8 cellular contexts compared by ENCODE assay signal in the genomic region with DNA sequence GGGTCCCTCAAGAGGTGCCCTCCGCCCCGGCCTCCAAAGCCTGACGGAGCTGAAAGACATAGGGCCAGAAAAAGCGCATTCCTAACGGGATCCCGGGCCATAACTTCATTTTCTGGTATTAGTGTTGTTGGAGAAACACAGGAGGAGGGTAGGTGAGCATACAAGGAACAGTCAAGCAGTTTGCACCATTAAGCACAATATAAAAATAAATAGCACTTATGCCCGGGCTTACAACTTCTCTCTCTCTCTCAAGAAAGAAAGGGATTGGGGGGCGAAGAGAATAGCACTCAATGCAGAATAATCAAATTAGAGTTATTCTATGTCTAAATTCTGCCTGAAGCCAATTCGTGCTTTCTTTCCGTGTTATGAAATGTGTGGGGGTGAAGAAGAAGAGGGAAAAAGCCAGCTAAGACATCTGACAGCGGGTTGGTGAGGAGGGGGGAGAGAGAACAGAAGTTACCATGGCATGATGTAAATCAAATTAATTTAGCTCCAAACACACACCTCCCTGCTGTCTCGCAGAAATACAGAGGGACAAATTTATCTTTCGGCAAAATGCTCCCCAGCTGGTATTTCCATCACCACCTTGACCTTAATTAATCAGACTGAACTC. TPM values are rescaled to one million over a fixed set of nuclear protein-coding genes. Genes with fewer than 3 reads are reported as not detected.
A peak's percentile ranks its signal among the peaks of the same experiment; 100 is the strongest.
DNase-seq lines count a peak whose midpoint lies in the region; ATAC-seq and TF ChIP-seq lines count a peak whose summit lies in the region.

No MANE protein-coding gene starts in this region.

- CTCF ChIA-PET in activated CD4-positive, alpha-beta T cell treated with anti-CD3 and anti-CD28 coated beads for 36 hours (lab: Charles Lee) = interaction anchor here (0.6 to 0.9 kb wide), 3 partner anchors 8 to 90 kb away, joined by 3 read pairs; no protein-coding TSS in a partner anchor

- H3K27ac ChIP-seq in lower lobe of right lung (peak overlapping the region; percentile 77), temporal lobe (ENCODE audit: low read depth, low read length) (peak overlapping the region; percentile 80)

- peaks cover 26% of the 10 kb centered on the region for H3K27me3 ChIP-seq in lower lobe of right lung (ENCODE audit: low read depth)

- intact Hi-C loops in activated CD4-positive, alpha-beta T cell treated with anti-CD3 and anti-CD28 coated beads for 36 hours (cut with DNase I, micrococcal nuclease) = no loop called here
- intact Hi-C loops in lower lobe of right lung (cut with DNase I) = no loop called here

- peaks cover 11% of the 10 kb centered on the region for H3K4me1 Mint-ChIP-seq in activated CD4-positive, alpha-beta T cell treated with anti-CD3 and anti-CD28 coated beads for 36 hours
- peaks cover 53% of the 10 kb centered on the region for H3K4me1 Mint-ChIP-seq in brain
- H3K4me1 Mint-ChIP-seq in T-helper 2 cell treated with Interferon-gamma antibody and Interleukin-4, amounts not matched to agents 5 μg/mL and 100 μg/mL, for 36 hours (ENCODE audit: low read depth) = peaks cover 2% of the 10 kb centered on the region

- no peaks in the 10 kb centered on the region for H3K9me3 Mint-ChIP-seq in activated CD4-positive, alpha-beta T cell treated with anti-CD3 and anti-CD28 coated beads for 36 hours (ENCODE audit: low read depth)
- peaks cover 10 to 25% (median 21%) of the 10 kb centered on the region in 5 experiments for H3K9me3 Mint-ChIP-seq in brain
- no peaks in the 10 kb centered on the region for H3K9me3 Mint-ChIP-seq in T-helper 2 cell treated with Interferon-gamma antibody and Interleukin-4, amounts not matched to agents 5 μg/mL and 100 μg/mL, for 36 hours

- no peak for DNase-seq in activated CD4-positive, alpha-beta T cell treated with anti-CD3 and anti-CD28 coated beads for 36 hours
- DNase-seq in activated CD4-positive, alpha-beta T cell treated with anti-CD3 and anti-CD28 coated beads for 1 hour = no peak
- DNase-seq in lower lobe of right lung (no peak), NCI-H1694 (lab: John Stamatoyannopoulos, UW) (no peak), NCI-H446 (lab: John Stamatoyannopoulos, UW) (no peak)
- no peak for DNase-seq in T-helper 2 cell treated with Interferon-gamma antibody and Interleukin-4, amounts not matched to agents 5 μg/mL and 100 μg/mL, for 36 hours (ENCODE audit: low spot score)

- no peaks in the 10 kb centered on the region for H3K9me3 ChIP-seq in lower lobe of right lung

- H3K4me3 ChIP-seq in lower lobe of right lung = peak overlapping the region; percentile 63

- no peak overlapping the region for H3K27ac Mint-ChIP-seq in activated CD4-positive, alpha-beta T cell treated with anti-CD3 and anti-CD28 coated beads for 36 hours
- peak overlapping the region in 4 of 5 experiments; percentile 37 to 89 (median 84) for H3K27ac Mint-ChIP-seq in brain
- no peak overlapping the region for H3K27ac Mint-ChIP-seq in T-helper 2 cell treated with Interferon-gamma antibody and Interleukin-4, amounts not matched to agents 5 μg/mL and 100 μg/mL, for 36 hours

- peak overlapping the region; percentile 28 for H3K4me3 Mint-ChIP-seq in activated CD4-positive, alpha-beta T cell treated with anti-CD3 and anti-CD28 coated beads for 36 hours
- peak overlapping the region; percentile 61 to 78 (median 76) for H3K4me3 Mint-ChIP-seq in brain
- H3K4me3 Mint-ChIP-seq in T-helper 2 cell treated with Interferon-gamma antibody and Interleukin-4, amounts not matched to agents 5 μg/mL and 100 μg/mL, for 36 hours = no peak overlapping the region

- no peaks in the 10 kb centered on the region for H3K36me3 Mint-ChIP-seq in activated CD4-positive, alpha-beta T cell treated with anti-CD3 and anti-CD28 coated beads for 36 hours (ENCODE audit: low read depth)
- no peaks in the 10 kb centered on the region for H3K36me3 Mint-ChIP-seq in brain
- H3K36me3 Mint-ChIP-seq in T-helper 2 cell treated with Interferon-gamma antibody and Interleukin-4, amounts not matched to agents 5 μg/mL and 100 μg/mL, for 36 hours (ENCODE audit: low read depth) = no peaks in the 10 kb centered on the region

- POLR2A ChIA-PET in activated CD4-positive, alpha-beta T cell treated with anti-CD3 and anti-CD28 coated beads for 36 hours (lab: Charles Lee) = no interaction called here

- no peaks in the 10 kb centered on the region for H3K36me3 ChIP-seq in lower lobe of right lung

- no peak for ATAC-seq in activated CD4-positive, alpha-beta T cell treated with anti-CD3 and anti-CD28 coated beads for 36 hours
- ATAC-seq in lower lobe of right lung = no peak

- peaks cover 5% of the 10 kb centered on the region for H3K4me1 ChIP-seq in lower lobe of right lung

- peaks cover 35% of the 10 kb centered on the region for H3K27me3 Mint-ChIP-seq in activated CD4-positive, alpha-beta T cell treated with anti-CD3 and anti-CD28 coated beads for 36 hours
- H3K27me3 Mint-ChIP-seq in brain = peaks cover 32% of the 10 kb centered on the region
- H3K27me3 Mint-ChIP-seq in T-helper 2 cell treated with Interferon-gamma antibody and Interleukin-4, amounts not matched to agents 5 μg/mL and 100 μg/mL, for 36 hours (ENCODE audit: low read depth) = peaks cover 74% of the 10 kb centered on the region

- TF ChIP-seq CTCF in brain (conservative IDR thresholded peaks at IDR 0.05) = no peak
- TF ChIP-seq CTCF in lower lobe of right lung (IDR thresholded peaks at IDR 0.05) = no peak

RNA-seq across cellular contexts. Expression of a gene that starts 0.5 kb away (rescaled TPM):
- total RNA-seq in activated CD4-positive, alpha-beta T cell treated with anti-CD3 and anti-CD28 coated beads for 36 hours = not detected
- not detected for polyA plus RNA-seq in brain (ENCODE audit: insufficient read depth, low read depth, low replicate concordance)
- total RNA-seq in lower lobe of right lung (2.8 TPM), temporal lobe (0.98 TPM)

RNA-seq across cellular contexts. Expression of a gene that starts 56.7 kb away (rescaled TPM):
- total RNA-seq in activated CD4-positive, alpha-beta T cell treated with anti-CD3 and anti-CD28 coated beads for 36 hours = not detected
- 2.0 TPM for polyA plus RNA-seq in brain (ENCODE audit: insufficient read depth, low read depth, low replicate concordance)
- 10.8 TPM for total RNA-seq in lower lobe of right lung
- total RNA-seq in temporal lobe = 0.25 TPM

Comparison
In these comparisons a context has a peak if more than half of its experiments do, and no peak if none do; other contexts are left out.
1. H3K27ac Mint-ChIP-seq: peak in brain (4 of 5); none in activated CD4-positive, alpha-beta T cell treated with anti-CD3 and anti-CD28 coated beads for 36 hours (single experiment) and T-helper 2 cell treated with Interferon-gamma antibody and Interleukin-4, amounts not matched to agents 5 μg/mL and 100 μg/mL, for 36 hours (single experiment).